ENCODE assay signal across 2 cellular contexts in the genomic region with DNA sequence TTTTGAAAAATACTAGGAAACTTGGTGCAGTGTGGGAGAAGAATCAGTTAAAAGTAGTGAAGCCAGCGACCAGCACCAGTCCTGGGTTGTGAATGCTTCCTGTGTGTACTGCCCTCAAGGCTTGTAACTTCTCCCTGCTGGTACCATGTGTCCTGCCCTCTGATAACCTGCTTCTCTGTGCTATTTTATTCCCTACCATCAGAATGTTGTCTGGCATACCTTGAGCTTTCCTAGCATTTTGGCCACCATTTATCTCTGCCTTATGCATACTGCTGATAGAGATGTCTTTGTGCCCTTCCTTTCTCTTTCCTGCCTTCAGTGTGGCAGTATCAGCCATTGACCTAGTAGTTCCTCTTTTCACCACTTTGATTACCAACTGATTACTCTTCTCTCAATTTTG.
A peak's percentile ranks its signal among the peaks of the same experiment; 100 is the strongest.
TF ChIP-seq lines count a peak whose summit lies in the region.

No MANE protein-coding gene starts in this region.

TF ChIP-seq in PFSK-1, 5 proteins besides CTCF, POLR2A, EP300 and RAD21:
- TF ChIP-seq FOXP2 (optimal IDR thresholded peaks at IDR 0.05; ENCODE audit: borderline replicate concordance, extremely low read depth, extremely low read length, insufficient read depth) (no peak), POLR2AphosphoS5 (IDR thresholded peaks at IDR 0.05; ENCODE audit: low read depth, low read length) (peak; percentile 19; the same call in 1 of the 2 replicates)

TF ChIP-seq in H1, 55 proteins besides CTCF, POLR2A, EP300 and RAD21:
- TF ChIP-seq CHD1 (IDR thresholded peaks at IDR 0.05; ENCODE audit: low read depth, low read length) (no peak), NRF1 (IDR thresholded peaks at IDR 0.05; ENCODE audit: low read depth, low read length) (no peak), CREB1 (IDR thresholded peaks at IDR 0.05) (no peak), BRCA1 (IDR thresholded peaks at IDR 0.05; ENCODE audit: low read depth, low read length) (no peak), EZH2 (IDR thresholded peaks at IDR 0.05; ENCODE audit: low read depth, low read length, severe bottlenecking) (no peak), BACH1 (IDR thresholded peaks at IDR 0.05; ENCODE audit: low read length) (no peak), ASH2L (IDR thresholded peaks at IDR 0.05; ENCODE audit: low read length) (no peak), SP2 (IDR thresholded peaks at IDR 0.05; ENCODE audit: low read length) (no peak), SIRT6 (IDR thresholded peaks at IDR 0.05; ENCODE audit: low read length) (no peak), PHF8 (conservative IDR thresholded peaks at IDR 0.05; ENCODE audit: low read depth, low read length) (no peak), RBBP5 (IDR thresholded peaks at IDR 0.05; ENCODE audit: borderline replicate concordance, low read depth, low read length) (no peak), CHD2 (IDR thresholded peaks at IDR 0.05; ENCODE audit: low read length) (no peak), TEAD4 (IDR thresholded peaks at IDR 0.05; ENCODE audit: low read depth, low read length) (no peak), SRF (IDR thresholded peaks at IDR 0.05; ENCODE audit: low read depth, low read length) (no peak), CTBP2 (IDR thresholded peaks at IDR 0.05; ENCODE audit: borderline replicate concordance, insufficient read depth, insufficient read length, low read length) (no peak), SP1 (IDR thresholded peaks at IDR 0.05; ENCODE audit: low read depth, low read length) (no peak), HDAC2 (IDR thresholded peaks at IDR 0.05; ENCODE audit: borderline replicate concordance in 1 of 2, low read depth in 2 of 2, low read length in 2 of 2) (no peak), CEBPB (IDR thresholded peaks at IDR 0.05; ENCODE audit: low read depth, low read length) (no peak), TBP (IDR thresholded peaks at IDR 0.05; ENCODE audit: low read depth, low read length) (no peak)
- TF ChIP-seq, protein P1, sequence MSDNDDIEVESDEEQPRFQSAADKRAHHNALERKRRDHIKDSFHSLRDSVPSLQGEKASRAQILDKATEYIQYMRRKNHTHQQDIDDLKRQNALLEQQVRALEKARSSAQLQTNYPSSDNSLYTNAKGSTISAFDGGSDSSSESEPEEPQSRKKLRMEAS (IDR thresholded peaks at IDR 0.05): no peak
